13 cellular contexts compared by ENCODE assay signal in genomic region chr6:30071081-30071818, GRCh38. TPM values are rescaled to one million over a fixed set of nuclear protein-coding genes. Genes with fewer than 3 reads are reported as not detected.
DNase-seq lines count a peak whose midpoint lies in the region; ATAC-seq, FAIRE-seq and TF ChIP-seq lines count a peak whose summit lies in the region.
"Had no signal": no experiment of that assay in that cellular context is flagged by ENCODE, and none has a peak within 500 bp of the region (broad histone marks: within the 10 kb centered on the region; RNA-seq: fewer than 3 reads in every experiment).

No MANE protein-coding gene starts in this region.

- H3K79me1 ChIP-seq in trophoblast cell (ENCODE audit: low read length), result peaks cover 5% of the 10 kb centered on the region

- H3K4ac ChIP-seq in trophoblast cell (ENCODE audit: low read depth, low read length), result no peak overlapping the region

- peak overlapping the region; percentile 26 for H3K4me2 ChIP-seq in trophoblast cell (ENCODE audit: low read length)

- H2BK5ac ChIP-seq in trophoblast cell (ENCODE audit: low read depth, low read length, poor library complexity), result no peak overlapping the region

- no peak overlapping the region for H4K12ac ChIP-seq in trophoblast cell (ENCODE audit: low read depth, low read length)

- no peak overlapping the region for H2BK12ac ChIP-seq in trophoblast cell (ENCODE audit: low read length)

- H3K23ac ChIP-seq in trophoblast cell (ENCODE audit: low read length), result no peak overlapping the region

- H3K36me3 ChIP-seq in trophoblast cell (ENCODE audit: control insufficient read depth in 1 of 2, insufficient read depth in 2 of 2, low read length in 2 of 2), result peaks cover 0 to 5% of the 10 kb centered on the region in 2 experiments

- no peak overlapping the region for H3K14ac ChIP-seq in trophoblast cell (ENCODE audit: low read length)

- H3K79me2 ChIP-seq in trophoblast cell (ENCODE audit: control insufficient read depth, insufficient read depth, low read length, poor library complexity), result peaks cover 2% of the 10 kb centered on the region

- peaks cover 57% of the 10 kb centered on the region for H3K27me3 ChIP-seq in trophoblast cell (ENCODE audit: insufficient read depth, low read length)
- H3K27me3 ChIP-seq: pancreas had no signal

- H3K4me3 ChIP-seq in trophoblast cell (ENCODE audit: low read depth, low read length), result no peak overlapping the region
- H3K4me3 ChIP-seq: ascending aorta, pancreas had no signal

- no peak overlapping the region for H2BK120ac ChIP-seq in trophoblast cell (ENCODE audit: insufficient read depth, low read length, poor library complexity)

- H4K91ac ChIP-seq in trophoblast cell (ENCODE audit: low read depth, low read length), result no peak overlapping the region

- H3K9ac ChIP-seq in trophoblast cell (ENCODE audit: low read length), result no peak overlapping the region

- no peak for DNase-seq in GM12891 (ENCODE audit: insufficient read length, low spot score)
- peak; percentile 35 for DNase-seq in amniotic epithelial cell (ENCODE audit: low read depth)
- DNase-seq in left ventricle myocardium superior, result peak; percentile 58
- DNase-seq in trophoblast cell, result peak in 1 of 2 donors; percentile 19
- DNase-seq in NCI-H2081 (lab: John Stamatoyannopoulos, UW), result no peak
- DNase-seq in T-helper 9 cell, result no peak
- DNase-seq: activated CD4-positive, alpha-beta T cell treated with anti-CD3 and anti-CD28 coated beads, Interleukin-2, amount 50 U/mL, for 1 hour; DMS79; hippocampal formation; pancreas had no signal

- no peak overlapping the region for H2AFZ ChIP-seq in trophoblast cell (ENCODE audit: insufficient read depth, low read length, poor library complexity)

- FAIRE-seq in GM12891 (lab: Jason Lieb, UNC), result peak; percentile 20
- FAIRE-seq: pancreas had no signal

- peaks cover 2% of the 10 kb centered on the region for H3K9me3 ChIP-seq in trophoblast cell (ENCODE audit: insufficient read depth, low read depth, low read length)
- H3K9me3 ChIP-seq: ascending aorta, pancreas had no signal

- peaks cover 12 to 15% of the 10 kb centered on the region in 2 experiments for H3K4me1 ChIP-seq in trophoblast cell (ENCODE audit: control insufficient read depth in 1 of 2, insufficient read depth in 2 of 2, low read length in 2 of 2)

- no peak overlapping the region for H4K8ac ChIP-seq in trophoblast cell (ENCODE audit: low read depth, low read length)

- H3K27ac ChIP-seq in trophoblast cell (ENCODE audit: low read depth, low read length), result no peak overlapping the region
- H3K27ac ChIP-seq: ascending aorta, pancreas had no signal

- no peak for TF ChIP-seq POLR2A in GM12891 (IDR thresholded peaks at IDR 0.05; ENCODE audit: low read depth, low read length)

- ATAC-seq in left ventricle myocardium superior (no peak), GM21576 (IDR thresholded peaks at IDR 0.05; ENCODE audit: unreplicated experiment) (no peak)
- ATAC-seq: HCT116, pancreas had no signal

- H3K18ac ChIP-seq in trophoblast cell (ENCODE audit: low read length), result no peak overlapping the region

- no CpG with 5 or more reads among the region's 68 CpGs for WGBS in trophoblast cell (ENCODE audit: extremely low coverage, insufficient coverage, insufficient read length)

- intact Hi-C loops in left ventricle myocardium superior (cut with micrococcal nuclease), result no loop called here

- no peak overlapping the region for H2AK5ac ChIP-seq in trophoblast cell (ENCODE audit: low read length)

TF ChIP-seq in GM12891, 5 proteins besides CTCF, POLR2A, EP300 and RAD21:
- no peak for TF ChIP-seq TAF1 (IDR thresholded peaks at IDR 0.05; ENCODE audit: low read depth, low read length)
- no peak for TF ChIP-seq POLR2AphosphoS5 (IDR thresholded peaks at IDR 0.05; ENCODE audit: low read depth, low read length)
- TF ChIP-seq SPI1 (IDR thresholded peaks at IDR 0.05; ENCODE audit: low read depth, low read length), result no peak

RNA-seq across cellular contexts. Expression of gene PPP1R11, which starts 4.3 kb away (rescaled TPM):
- polyA plus RNA-seq in GM12891 (2012; ENCODE audit: low read depth, missing spikeins), result 22.0 TPM
- 44.1 TPM for total RNA-seq in left ventricle myocardium superior
- 44.8 and 45.9 TPM in 2 replicates for polyA plus RNA-seq in trophoblast cell (2013)

RNA-seq across cellular contexts. Expression of gene RNF39, which starts 4.3 kb away (rescaled TPM):
- polyA plus RNA-seq in GM12891 (2012; ENCODE audit: low read depth, missing spikeins), result 0.14 TPM
- total RNA-seq in left ventricle myocardium superior, result not detected
- 0.03 TPM in 1 of 2 replicates, not detected in the other for polyA plus RNA-seq in trophoblast cell (2013)
- total RNA-seq: ascending aorta had no signal

RNA-seq across cellular contexts. Expression of gene POLR1H, which starts 10.2 kb away (rescaled TPM):
- 41.2 TPM for polyA plus RNA-seq in GM12891 (2012; ENCODE audit: low read depth, missing spikeins)
- total RNA-seq in left ventricle myocardium superior, result 16.1 TPM
- polyA plus RNA-seq in trophoblast cell (2013), result 29.1 and 29.2 TPM in 2 replicates

RNA-seq across cellular contexts. Expression of gene TRIM31, which starts 41.6 kb away (rescaled TPM):
- 0.14 TPM for polyA plus RNA-seq in GM12891 (2012; ENCODE audit: low read depth, missing spikeins)
- not detected for total RNA-seq in left ventricle myocardium superior
- polyA plus RNA-seq in trophoblast cell (2013), result not detected in 2 replicates
- total RNA-seq: ascending aorta had no signal

Comparison
In these comparisons a context has a peak if more than half of its experiments do, and no peak if none do; other contexts are left out.
1. DNase-seq: peak in amniotic epithelial cell (single experiment) and left ventricle myocardium superior (single experiment); none in GM12891 (single experiment), NCI-H2081 (0 of 2) and T-helper 9 cell (single experiment).